Comparison of ENCODE assay signal across 11 cellular contexts in the genomic region with DNA sequence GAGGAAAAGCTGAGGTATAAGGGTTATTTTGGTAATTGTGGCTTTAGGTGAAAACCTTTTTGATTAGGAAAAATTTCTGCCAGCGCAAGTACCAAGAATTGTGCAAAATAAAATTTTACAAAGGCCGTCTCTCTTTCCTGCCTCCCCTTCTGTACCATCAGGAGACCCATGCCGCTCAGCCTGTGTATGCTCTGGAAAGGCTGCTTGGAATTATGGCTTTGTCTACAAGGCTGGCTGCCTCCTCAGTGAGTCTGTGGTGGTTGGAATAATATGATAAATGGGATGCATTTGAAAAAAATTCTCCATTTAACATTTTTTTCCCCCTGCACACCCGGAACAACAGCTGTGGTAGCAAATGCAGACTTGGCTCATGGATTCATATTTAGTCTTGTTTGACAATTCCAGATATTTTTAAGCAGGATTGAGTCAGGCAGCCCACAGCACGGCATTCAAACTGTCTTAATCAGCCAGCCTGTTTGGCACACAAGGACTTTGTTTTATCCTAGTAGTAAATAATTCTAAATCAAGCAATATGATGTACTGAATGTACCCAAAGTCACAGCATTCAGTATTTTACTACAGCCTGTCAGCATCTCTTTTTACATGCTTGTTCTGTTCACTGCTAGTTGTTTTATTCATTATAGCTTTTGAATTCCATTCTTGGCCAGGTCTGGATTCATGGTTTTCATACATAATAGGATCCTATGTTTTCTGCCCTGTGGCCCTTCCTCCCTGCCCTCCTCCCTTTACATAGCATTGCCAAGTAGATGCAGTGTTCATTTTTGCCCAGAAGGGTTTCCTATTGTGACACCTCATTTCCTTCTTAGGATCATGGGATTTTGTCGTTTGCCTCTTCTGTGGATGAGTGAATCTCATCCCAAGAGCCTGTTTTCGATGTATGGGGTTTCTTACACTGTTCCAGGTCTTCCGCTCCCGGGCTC.
DNase-seq lines count a peak whose midpoint lies in the region; TF ChIP-seq lines count a peak whose summit lies in the region.
"Had no signal": no experiment of that assay in that cellular context is flagged by ENCODE, and none has a peak within 500 bp of the region (broad histone marks: within the 10 kb centered on the region; RNA-seq: fewer than 3 reads in every experiment).

No MANE protein-coding gene starts in this region.

- H3K36me3 ChIP-seq in stomach: no peaks in the 10 kb centered on the region

- no peak for TF ChIP-seq EP300 in stomach (IDR thresholded peaks at IDR 0.05)

- peaks cover 62% of the 10 kb centered on the region for H3K4me1 Mint-ChIP-seq in brain

- H3K9me3 Mint-ChIP-seq in brain: peaks cover 0 to 3% (median 2%) of the 10 kb centered on the region in 5 experiments
- H3K9me3 Mint-ChIP-seq: activated CD8-positive, alpha-beta T cell treated with anti-CD3 and anti-CD28 coated beads for 36 hours; dendritic cell treated with granulocyte-macrophage colony-stimulating factor and Interleukin-4, amounts not matched to agents 40 ng/mL and 50 ng/mL, for 4 days had no signal

- H3K27me3 ChIP-seq in stomach: no peaks in the 10 kb centered on the region

- DNase-seq in HCEC 1CT (peak; percentile 66), hippocampal formation (lab: John Stamatoyannopoulos, UW) (peak; percentile 21 to 65), stomach (no peak), SW 1271 (lab: John Stamatoyannopoulos, UW) (no peak), islet precursor cell (no peak)
- DNase-seq in activated effector memory CD4-positive, alpha-beta T cell treated with Interleukin-2 at 50 U/mL for 16 hours: no peak
- no peak for DNase-seq in activated CD4-positive, alpha-beta T cell treated with anti-CD3 and anti-CD28 coated beads, Interleukin-2, amount 50 U/mL, for 4 hours
- DNase-seq: activated CD8-positive, alpha-beta T cell treated with anti-CD3 and anti-CD28 coated beads for 36 hours; stimulated activated CD4-positive, alpha-beta T cell treated with anti-CD3 and anti-CD28 coated beads, Interleukin-1b, Interleukin-23, amount 100 ng/mL, for 48 hours had no signal

- no peak for TF ChIP-seq POLR2A in stomach (IDR thresholded peaks at IDR 0.05)

- H3K4me3 ChIP-seq in stomach: no peak overlapping the region

- peak overlapping the region in 3 of 5 experiments; percentile 51 to 63 (median 56) for H3K4me3 Mint-ChIP-seq in brain
- H3K4me3 Mint-ChIP-seq: activated CD8-positive, alpha-beta T cell treated with anti-CD3 and anti-CD28 coated beads for 36 hours; dendritic cell treated with granulocyte-macrophage colony-stimulating factor and Interleukin-4, amounts not matched to agents 40 ng/mL and 50 ng/mL, for 4 days had no signal

- intact Hi-C loops in stomach (cut with DNase I; ENCODE audit: low total_unique reads): no loop called here

- no peaks in the 10 kb centered on the region for H3K9me3 ChIP-seq in stomach

- TF ChIP-seq CTCF in brain (conservative IDR thresholded peaks at IDR 0.05): no peak
- TF ChIP-seq CTCF in stomach (IDR thresholded peaks at IDR 0.05): no peak

- H3K27me3 Mint-ChIP-seq in brain: no peaks in the 10 kb centered on the region
- H3K27me3 Mint-ChIP-seq: activated CD8-positive, alpha-beta T cell treated with anti-CD3 and anti-CD28 coated beads for 36 hours; dendritic cell treated with granulocyte-macrophage colony-stimulating factor and Interleukin-4, amounts not matched to agents 40 ng/mL and 50 ng/mL, for 4 days had no signal

- peak overlapping the region; percentile 79 to 94 (median 81) for H3K27ac Mint-ChIP-seq in brain
- H3K27ac Mint-ChIP-seq: activated CD8-positive, alpha-beta T cell treated with anti-CD3 and anti-CD28 coated beads for 36 hours; dendritic cell treated with granulocyte-macrophage colony-stimulating factor and Interleukin-4, amounts not matched to agents 40 ng/mL and 50 ng/mL, for 4 days had no signal

- peaks cover 0 to 52% (median 27%) of the 10 kb centered on the region in 4 donors for H3K4me1 ChIP-seq in stomach

- H3K27ac ChIP-seq in stomach: peak overlapping the region in 3 of 5 donors; percentile 5 to 62 (median 44)

- 60 to 75% (median 67%) methylated on average over 9 of the region's 9 CpGs for WGBS in stomach, 5 donors

- H3K36me3 Mint-ChIP-seq in brain: peaks cover 4% of the 10 kb centered on the region

Comparison
In these comparisons a context has a peak if more than half of its experiments do, and no peak if none do; other contexts are left out.
1. DNase-seq: peak in HCEC 1CT (single experiment) and hippocampal formation (2 of 2); none in stomach (single experiment), SW 1271 (0 of 2), activated effector memory CD4-positive, alpha-beta T cell treated with Interleukin-2 at 50 U/mL for 16 hours (single experiment), activated CD4-positive, alpha-beta T cell treated with anti-CD3 and anti-CD28 coated beads, Interleukin-2, amount 50 U/mL, for 4 hours (0 of 2) and islet precursor cell (single experiment).